1 cellular context compared by ENCODE assay signal in genomic region chr11:59776210-59777066, GRCh38.
TF ChIP-seq lines count a peak whose summit lies in the region.

No MANE protein-coding gene starts in this region.

TF ChIP-seq in HEK293, 187 proteins besides CTCF, POLR2A, EP300 and RAD21 (continued from another document):
- peak; percentile 69 for TF ChIP-seq ZNF366 (tag by site-specific recombination; conservative IDR thresholded peaks at IDR 0.05)
- TF ChIP-seq SP7 (tag by site-specific recombination; IDR thresholded peaks at IDR 0.05), result peak; percentile 59; the same call in 1 of the 2 replicates
- TF ChIP-seq, protein P1, sequence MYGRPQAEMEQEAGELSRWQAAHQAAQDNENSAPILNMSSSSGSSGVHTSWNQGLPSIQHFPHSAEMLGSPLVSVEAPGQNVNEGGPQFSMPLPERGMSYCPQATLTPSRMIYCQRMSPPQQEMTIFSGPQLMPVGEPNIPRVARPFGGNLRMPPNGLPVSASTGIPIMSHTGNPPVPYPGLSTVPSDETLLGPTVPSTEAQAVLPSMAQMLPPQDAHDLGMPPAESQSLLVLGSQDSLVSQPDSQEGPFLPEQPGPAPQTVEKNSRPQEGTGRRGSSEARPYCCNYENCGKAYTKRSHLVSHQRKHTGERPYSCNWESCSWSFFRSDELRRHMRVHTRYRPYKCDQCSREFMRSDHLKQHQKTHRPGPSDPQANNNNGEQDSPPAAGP (tag by site-specific recombination; IDR thresholded peaks at IDR 0.05), result peak; percentile 46; the same call in 1 of the 2 replicates
- no peak for TF ChIP-seq ZNF10 (tag by site-specific recombination; IDR thresholded peaks at IDR 0.05)
- TF ChIP-seq ZNF843 (tag by site-specific recombination; IDR thresholded peaks at IDR 0.05), result no peak
- no peak for TF ChIP-seq GLIS1 (tag by site-specific recombination; IDR thresholded peaks at IDR 0.05)
- no peak; the same call in 1 of the 2 replicates for TF ChIP-seq KLF8 (tag by site-specific recombination; IDR thresholded peaks at IDR 0.05)
- no peak for TF ChIP-seq KLF1 (tag by site-specific recombination; IDR thresholded peaks at IDR 0.05)
- TF ChIP-seq ZNF112 (tag by site-specific recombination; IDR thresholded peaks at IDR 0.05), result no peak
- TF ChIP-seq SP2 (tag by site-specific recombination; IDR thresholded peaks at IDR 0.05), result no peak
- 0 out of 2 replicates have a peak, but pooled peaks have one; percentile 39 for TF ChIP-seq ZNF184 (tag by site-specific recombination; IDR thresholded peaks at IDR 0.05)
- TF ChIP-seq ZXDB (tag by site-specific recombination; IDR thresholded peaks at IDR 0.05), result 0 out of 2 replicates have a peak, but pooled peaks have one; percentile 19
